In genomic region chr4:184826315-184827266, GRCh38 we compare ENCODE assay signal across 8 cellular contexts. TPM values are rescaled to one million over a fixed set of nuclear protein-coding genes. Genes with fewer than 3 reads are reported as not detected.
DNase-seq lines count a peak whose midpoint lies in the region; ATAC-seq, FAIRE-seq and TF ChIP-seq lines count a peak whose summit lies in the region.

No MANE protein-coding gene starts in this region.

- DNase-seq in GM19239 (ENCODE audit: insufficient read length, low spot score) = no peak
- DNase-seq in T-helper 22 cell (ENCODE audit: low read depth) = peak; percentile 52
- peak; percentile 25 to 38 for DNase-seq in cardiac fibroblast (ENCODE audit: low read depth in 2 of 2)
- no peak for DNase-seq in lung (ENCODE audit: low spot score)
- peak; percentile 20 to 28 for DNase-seq in stimulated activated CD8-positive, alpha-beta memory T cell treated with anti-CD3 and anti-CD28 coated beads, Interleukin-2, amount 100 ng/mL, for 1 hour (ENCODE audit: low read depth in 2 of 2)
- DNase-seq in GM19240 (ENCODE audit: insufficient read length, low spot score) = no peak

- H3K36me3 ChIP-seq in lung (ENCODE audit: control insufficient read depth in 2 of 2, insufficient read depth in 2 of 2, low read length in 2 of 2) = no peaks in the 10 kb centered on the region

- H3K9me3 ChIP-seq in lung (ENCODE audit: control insufficient read depth in 2 of 2, insufficient read depth in 1 of 2, low read length in 1 of 2) = no peaks in the 10 kb centered on the region

- H3K27ac ChIP-seq in C4-2B (peak overlapping the region; percentile 72), lung (ENCODE audit: low read depth in 1 of 2, low read length in 1 of 2) (peak overlapping the region; percentile 81 to 91)

- ATAC-seq in HG03354 (IDR thresholded peaks at IDR 0.05; ENCODE audit: poor library complexity, severe bottlenecking, unreplicated experiment) (peak; percentile 56), lung (ENCODE audit: insufficient read depth, low FRiP score) (peak; percentile 52)

- H3K27me3 ChIP-seq in lung (ENCODE audit: control insufficient read depth, insufficient read depth) = no peaks in the 10 kb centered on the region

- peaks cover 0 to 7% of the 10 kb centered on the region in 2 donors for H3K4me1 ChIP-seq in lung (ENCODE audit: control insufficient read depth in 2 of 2, insufficient read depth in 2 of 2, low read length in 2 of 2)

- FAIRE-seq in GM19239 (lab: Jason Lieb, UNC) = peak; percentile 95

- H3K4me3 ChIP-seq in cardiac fibroblast (replicated peaks in 1 of 2; ENCODE audit: low read depth in 2 of 2, low read length in 2 of 2) (peak overlapping the region; percentile 39 to 72), lung (peak overlapping the region; percentile 54)

- no peak for TF ChIP-seq CTCF in C4-2B (conservative IDR thresholded peaks at IDR 0.05)
- TF ChIP-seq CTCF in cardiac fibroblast (IDR thresholded peaks at IDR 0.05; ENCODE audit: low read depth, low read length) = no peak
- no peak for TF ChIP-seq CTCF in lung (IDR thresholded peaks at IDR 0.05; ENCODE audit: control extremely low read depth, extremely low read depth)

- 9 to 13% methylated on average over 49 to 50 of the region's 50 CpGs for WGBS in lung, 2 donors

RNA-seq across cellular contexts. Expression of gene ACSL1, which starts 0.8 kb away (rescaled TPM):
- total RNA-seq in lung = 100 to 1,000 TPM in 1 of 2 donors, 10 to 100 TPM in 1; 89.5 to 242 TPM
- polyA plus RNA-seq in lung = 100 to 1,000 TPM; 134 to 731 TPM

Comparison
In these comparisons a context has a peak if more than half of its experiments do, and no peak if none do; other contexts are left out.
1. DNase-seq: peak in T-helper 22 cell (single experiment), cardiac fibroblast (2 of 2) and stimulated activated CD8-positive, alpha-beta memory T cell treated with anti-CD3 and anti-CD28 coated beads, Interleukin-2, amount 100 ng/mL, for 1 hour (2 of 2); none in GM19239 (single experiment), lung (single experiment) and GM19240 (single experiment).